ENCODE assay signal across 1 cellular context in the genomic region with DNA sequence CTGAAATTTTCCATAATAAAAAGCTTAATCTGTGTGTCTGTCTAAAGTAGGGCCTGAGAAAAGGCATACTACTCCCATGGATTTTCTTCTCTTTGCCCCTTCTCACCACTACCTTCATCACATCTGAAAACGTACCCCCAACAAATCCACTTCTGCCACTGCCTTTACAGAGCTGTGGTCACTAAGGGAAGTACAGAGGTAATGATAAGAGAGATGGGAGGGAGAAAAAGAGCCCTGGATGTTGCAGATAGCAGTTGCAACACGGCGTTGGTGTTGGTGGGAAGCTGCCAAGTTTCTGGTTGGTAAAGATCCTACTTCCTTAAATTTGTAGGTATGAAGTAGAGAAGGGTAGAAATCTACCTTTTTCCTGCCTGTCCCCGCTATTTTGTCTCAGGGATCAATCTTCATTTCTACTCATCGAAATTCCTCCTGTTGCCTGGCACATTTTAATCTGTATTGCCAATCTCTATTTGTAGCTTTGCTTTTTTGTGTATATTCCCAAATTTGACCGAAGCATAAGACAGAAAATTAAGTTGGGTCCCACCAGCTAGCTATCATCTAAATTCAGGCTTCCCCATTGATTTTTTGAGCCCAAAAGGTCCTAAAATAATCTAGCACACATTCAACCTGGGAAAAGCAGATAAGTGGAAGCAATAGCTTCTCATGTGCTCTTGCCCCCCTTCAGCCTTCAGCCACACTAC.
TF ChIP-seq lines count a peak whose summit lies in the region.

No MANE protein-coding gene starts in this region.

TF ChIP-seq in K562, 482 proteins besides CTCF, POLR2A, EP300 and RAD21 (continued from another document):
- TF ChIP-seq CCAR2 (IDR thresholded peaks at IDR 0.05; ENCODE audit: low read depth, low read length): no peak
- peak; percentile 38; the same call in 1 of the 2 replicates for TF ChIP-seq EP400 (IDR thresholded peaks at IDR 0.05)
- no peak for TF ChIP-seq ASH1L (IDR thresholded peaks at IDR 0.05; ENCODE audit: borderline replicate concordance, low read depth, partially characterized antibody)
- TF ChIP-seq TCF7 (IDR thresholded peaks at IDR 0.05; ENCODE audit: borderline replicate concordance): 0 out of 2 replicates have a peak, but pooled peaks have one; percentile 52
- no peak for TF ChIP-seq NKRF (IDR thresholded peaks at IDR 0.05; ENCODE audit: borderline replicate concordance)
- no peak for TF ChIP-seq SRF (CRISPR knock-in tag; IDR thresholded peaks at IDR 0.05)
- TF ChIP-seq ATF7 (IDR thresholded peaks at IDR 0.05): peak; percentile 79
- TF ChIP-seq TAL1 (IDR thresholded peaks at IDR 0.05): peak; percentile 97
- no peak for TF ChIP-seq ZKSCAN3 (CRISPR knock-in tag; IDR thresholded peaks at IDR 0.05)
- no peak for TF ChIP-seq KDM2B (CRISPR knock-in tag; IDR thresholded peaks at IDR 0.05)
- no peak for TF ChIP-seq ILK (tag; IDR thresholded peaks at IDR 0.05; ENCODE audit: borderline replicate concordance, low read depth)
- TF ChIP-seq NFATC3 (IDR thresholded peaks at IDR 0.05): no peak; the same call in 1 of the 2 replicates
- TF ChIP-seq TAF15 (IDR thresholded peaks at IDR 0.05; ENCODE audit: low read depth, low read length): no peak
- TF ChIP-seq RNF2 (IDR thresholded peaks at IDR 0.05): peak; percentile 92
- TF ChIP-seq NCOA1 (IDR thresholded peaks at IDR 0.05; ENCODE audit: low read depth): peak; percentile 79
- TF ChIP-seq HBP1 (CRISPR knock-in tag; IDR thresholded peaks at IDR 0.05): no peak
- TF ChIP-seq CAMTA2 (CRISPR knock-in tag; conservative IDR thresholded peaks at IDR 0.05): no peak
- peak; percentile 84 to 88 for TF ChIP-seq KDM1A (IDR thresholded peaks at IDR 0.05)
- no peak for TF ChIP-seq POLR2AphosphoS2 (IDR thresholded peaks at IDR 0.05; ENCODE audit: low read length)
- peak; percentile 91; the same call in 1 of the 2 replicates for TF ChIP-seq ESRRA (IDR thresholded peaks at IDR 0.05; ENCODE audit: borderline replicate concordance, low read depth)
- TF ChIP-seq ZFX (CRISPR knock-in tag; IDR thresholded peaks at IDR 0.05): peak; percentile 31
- 0 out of 2 replicates have a peak, but pooled peaks have one; percentile 29 for TF ChIP-seq ZKSCAN8 (CRISPR knock-in tag; IDR thresholded peaks at IDR 0.05)
- peak; percentile 96 for TF ChIP-seq PML (IDR thresholded peaks at IDR 0.05; ENCODE audit: low read length)
- TF ChIP-seq SRSF3 (IDR thresholded peaks at IDR 0.05; ENCODE audit: insufficient read depth, low read length): no peak
- TF ChIP-seq E4F1 (CRISPR knock-in tag; IDR thresholded peaks at IDR 0.05; ENCODE audit: borderline replicate concordance): no peak
- no peak for TF ChIP-seq ESRRB (CRISPR knock-in tag; IDR thresholded peaks at IDR 0.05; ENCODE audit: borderline replicate concordance)
- TF ChIP-seq, protein P1, sequence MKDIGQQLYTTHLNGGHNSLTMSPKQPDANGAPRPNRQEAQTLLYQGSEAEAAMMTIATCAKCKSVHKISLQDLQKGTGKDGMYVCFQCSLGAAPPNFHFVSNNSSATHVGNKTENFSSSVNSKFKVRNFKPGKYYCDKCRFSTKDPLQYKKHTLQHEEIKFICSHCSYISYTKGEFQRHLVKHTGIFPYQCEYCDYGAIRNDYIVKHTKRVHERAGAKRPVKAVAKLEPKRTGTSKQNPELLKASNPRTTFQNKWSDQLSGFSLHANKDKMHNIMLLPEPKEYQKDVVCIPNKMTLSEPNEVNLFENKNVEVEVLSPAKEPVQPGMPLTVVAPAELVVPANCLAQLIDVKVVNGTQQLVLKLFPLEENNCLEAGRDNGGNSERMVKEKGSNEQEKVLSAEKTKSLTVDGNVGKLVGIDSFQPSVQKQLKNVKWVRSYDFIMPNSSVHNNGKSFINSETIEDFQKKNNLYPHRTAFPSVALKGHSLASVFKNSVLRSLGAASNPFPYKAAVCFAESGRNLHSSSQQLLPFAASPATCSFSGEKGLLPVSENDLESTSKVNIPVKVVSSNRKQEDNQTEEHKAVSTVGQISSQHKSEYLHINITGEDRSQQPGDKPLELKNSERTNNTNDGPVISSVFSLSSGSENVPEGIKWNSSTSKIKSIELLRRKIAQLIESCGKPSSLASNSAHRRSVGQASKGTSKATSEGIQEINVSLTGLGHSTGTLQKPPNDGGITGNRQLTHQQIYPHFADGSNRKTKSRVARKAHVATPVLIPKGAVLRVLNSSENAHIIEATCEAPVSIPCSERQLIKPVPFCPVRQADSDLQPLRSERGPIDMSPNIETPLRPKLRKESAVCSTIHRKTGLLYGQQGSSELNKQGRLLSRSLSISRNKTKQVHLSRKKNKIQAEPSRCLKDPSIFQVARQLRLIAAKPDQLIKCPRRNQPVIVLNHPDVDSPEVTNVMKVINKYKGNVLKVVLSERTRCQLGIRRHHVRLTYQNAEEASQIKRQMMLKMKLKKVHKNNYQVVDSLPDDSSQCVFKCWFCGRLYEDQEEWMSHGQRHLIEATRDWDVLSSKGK (CRISPR knock-in tag; IDR thresholded peaks at IDR 0.05): no peak
- no peak for TF ChIP-seq PTRF (tag; IDR thresholded peaks at IDR 0.05)
- TF ChIP-seq BRCA1 (IDR thresholded peaks at IDR 0.05): no peak
- no peak for TF ChIP-seq BRCA1 (CRISPR knock-in tag; IDR thresholded peaks at IDR 0.05)
- no peak; the same call in 1 of the 2 replicates for TF ChIP-seq RB1 (IDR thresholded peaks at IDR 0.05; ENCODE audit: low read depth)
- TF ChIP-seq ZNF224 (CRISPR knock-in tag; IDR thresholded peaks at IDR 0.05): no peak
- no peak for TF ChIP-seq SMARCB1 (IDR thresholded peaks at IDR 0.05; ENCODE audit: insufficient read length, low read depth)
- TF ChIP-seq CREM (IDR thresholded peaks at IDR 0.05; ENCODE audit: low read depth): peak; percentile 68
- no peak for TF ChIP-seq SRSF9 (IDR thresholded peaks at IDR 0.05; ENCODE audit: borderline replicate concordance, low read depth, low read length)
- no peak for TF ChIP-seq ZNF431 (CRISPR knock-in tag; IDR thresholded peaks at IDR 0.05)
- TF ChIP-seq PPARD (CRISPR knock-in tag; IDR thresholded peaks at IDR 0.05): no peak
- no peak for TF ChIP-seq NCOA6 (IDR thresholded peaks at IDR 0.05)
- TF ChIP-seq, protein P2, sequence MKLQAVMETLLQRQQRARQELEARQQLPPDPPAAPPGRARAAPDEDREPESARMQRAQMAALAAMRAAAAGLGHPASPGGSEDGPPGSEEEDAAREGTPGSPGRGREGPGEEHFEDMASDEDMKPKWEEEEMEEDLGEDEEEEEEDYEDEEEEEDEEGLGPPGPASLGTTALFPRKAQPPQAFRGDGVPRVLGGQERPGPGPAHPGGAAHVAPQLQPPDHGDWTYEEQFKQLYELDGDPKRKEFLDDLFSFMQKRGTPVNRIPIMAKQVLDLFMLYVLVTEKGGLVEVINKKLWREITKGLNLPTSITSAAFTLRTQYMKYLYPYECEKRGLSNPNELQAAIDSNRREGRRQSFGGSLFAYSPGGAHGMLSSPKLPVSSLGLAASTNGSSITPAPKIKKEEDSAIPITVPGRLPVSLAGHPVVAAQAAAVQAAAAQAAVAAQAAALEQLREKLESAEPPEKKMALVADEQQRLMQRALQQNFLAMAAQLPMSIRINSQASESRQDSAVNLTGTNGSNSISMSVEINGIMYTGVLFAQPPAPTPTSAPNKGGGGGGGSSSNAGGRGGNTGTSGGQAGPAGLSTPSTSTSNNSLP (IDR thresholded peaks at IDR 0.05; ENCODE audit: borderline replicate concordance, low read depth, low read length): peak; percentile 71; the same call in 1 of the 2 replicates
